In genomic region chr16:89140981-89141883, GRCh38 we compare ENCODE assay signal across 28 cellular contexts. TPM values are rescaled to one million over a fixed set of nuclear protein-coding genes. Genes with fewer than 3 reads are reported as not detected.
"Had no signal": no experiment of that assay in that cellular context is flagged by ENCODE, and none has a peak within 500 bp of the region (broad histone marks: within the 10 kb centered on the region; RNA-seq: fewer than 3 reads in every experiment).

No MANE protein-coding gene starts in this region.

- H3K9me3 Mint-ChIP-seq: activated CD4-positive, alpha-beta memory T cell treated with anti-CD3 and anti-CD28 coated beads, Interleukin-2, amount 10 ng/mL, durations not matched to agents 7 days and 5 days; activated naive CD8-positive, alpha-beta T cell treated with anti-CD3 and anti-CD28 coated beads, Interleukin-2, amount 50 U/mL, for 24 hours; immature natural killer cell; naive B cell; stimulated activated naive CD8-positive, alpha-beta T cell treated with anti-CD3 and anti-CD28 coated beads, Interleukin-15, Interleukin-2, amounts not matched to agents 100 ng/mL and 50 ng/mL, for 24 hours had no signal

- H3K4me3 ChIP-seq: body of pancreas, thyroid gland had no signal

- H3K4me1 Mint-ChIP-seq: activated CD4-positive, alpha-beta memory T cell treated with anti-CD3 and anti-CD28 coated beads, Interleukin-2, amount 10 ng/mL, durations not matched to agents 7 days and 5 days; activated naive CD8-positive, alpha-beta T cell treated with anti-CD3 and anti-CD28 coated beads, Interleukin-2, amount 50 U/mL, for 24 hours had no signal

- DNase-seq: activated CD4-positive, alpha-beta memory T cell treated with anti-CD3 and anti-CD28 coated beads, Interleukin-2, amount 10 ng/mL, durations not matched to agents 7 days and 5 days; activated CD4-positive, alpha-beta T cell treated with anti-CD3 and anti-CD28 coated beads for 48 hours; activated CD4-positive, CD25-positive, alpha-beta regulatory T cell; activated gamma-delta T cell; activated naive CD4-positive, alpha-beta T cell treated with anti-CD3 and anti-CD28 coated beads, Interleukin-2, amount 50 U/mL, for 16 hours; activated naive CD8-positive, alpha-beta T cell treated with anti-CD3 and anti-CD28 coated beads, Interleukin-2, amount 50 U/mL, for 24 hours; body of pancreas; caudate nucleus; dermis blood vessel endothelial cell; effector CD8-positive, alpha-beta T cell; erythroblast; foreskin keratinocyte; immature natural killer cell; kidney glomerular epithelial cell; mesenchymal stem cell; naive B cell; occipital lobe; stimulated activated CD4-positive, alpha-beta T cell treated with anti-CD3 and anti-CD28 coated beads, Interleukin-1b, Interleukin-23, amount 100 ng/mL, for 48 hours; substantia nigra; T-helper 9 cell; thyroid gland had no signal

- H3K4me1 ChIP-seq: body of pancreas, foreskin keratinocyte, thyroid gland had no signal

- H3K9me3 ChIP-seq: body of pancreas, thyroid gland had no signal

- H3K27ac ChIP-seq: body of pancreas, foreskin keratinocyte, thyroid gland had no signal

- H3K27me3 Mint-ChIP-seq: activated CD4-positive, alpha-beta memory T cell treated with anti-CD3 and anti-CD28 coated beads, Interleukin-2, amount 10 ng/mL, durations not matched to agents 7 days and 5 days; activated naive CD8-positive, alpha-beta T cell treated with anti-CD3 and anti-CD28 coated beads, Interleukin-2, amount 50 U/mL, for 24 hours; naive B cell; stimulated activated naive CD8-positive, alpha-beta T cell treated with anti-CD3 and anti-CD28 coated beads, Interleukin-15, Interleukin-2, amounts not matched to agents 100 ng/mL and 50 ng/mL, for 24 hours had no signal

- ATAC-seq: activated naive CD8-positive, alpha-beta T cell treated with anti-CD3 and anti-CD28 coated beads, Interleukin-2, amount 50 U/mL, for 24 hours; body of pancreas; foreskin keratinocyte had no signal

- H3K27ac Mint-ChIP-seq: activated CD4-positive, alpha-beta memory T cell treated with anti-CD3 and anti-CD28 coated beads, Interleukin-2, amount 10 ng/mL, durations not matched to agents 7 days and 5 days; activated naive CD8-positive, alpha-beta T cell treated with anti-CD3 and anti-CD28 coated beads, Interleukin-2, amount 50 U/mL, for 24 hours; stimulated activated naive CD8-positive, alpha-beta T cell treated with anti-CD3 and anti-CD28 coated beads, Interleukin-15, Interleukin-2, amounts not matched to agents 100 ng/mL and 50 ng/mL, for 24 hours had no signal

- H3K27me3 ChIP-seq: body of pancreas, foreskin keratinocyte, thyroid gland had no signal

- H3K4me3 Mint-ChIP-seq: activated CD4-positive, alpha-beta memory T cell treated with anti-CD3 and anti-CD28 coated beads, Interleukin-2, amount 10 ng/mL, durations not matched to agents 7 days and 5 days; activated naive CD8-positive, alpha-beta T cell treated with anti-CD3 and anti-CD28 coated beads, Interleukin-2, amount 50 U/mL, for 24 hours; immature natural killer cell; naive B cell; stimulated activated naive CD8-positive, alpha-beta T cell treated with anti-CD3 and anti-CD28 coated beads, Interleukin-15, Interleukin-2, amounts not matched to agents 100 ng/mL and 50 ng/mL, for 24 hours had no signal

RNA-seq across cellular contexts. Expression of gene CDH15, which starts 30.3 kb away (rescaled TPM):
- total RNA-seq: activated CD4-positive, alpha-beta memory T cell treated with anti-CD3 and anti-CD28 coated beads, Interleukin-2, amount 10 ng/mL, durations not matched to agents 7 days and 5 days; dermis blood vessel endothelial cell; foreskin keratinocyte; liver; T-helper 1 cell treated with Interleukin-12 subunit alpha and Interleukin-12 subunit beta and Interleukin-4 antibody, amounts not matched to agents 30 ng/mL and 1 ng/mL, for 36 hours; thyroid gland had no signal
- polyA plus RNA-seq: immature natural killer cell, neural cell had no signal

RNA-seq across cellular contexts. Expression of gene SLC22A31, which starts 59.1 kb away (rescaled TPM):
- total RNA-seq: dermis blood vessel endothelial cell, foreskin keratinocyte, glomerular endothelial cell, occipital lobe, skeletal muscle tissue, urinary bladder had no signal
- polyA plus RNA-seq: immature natural killer cell, neural cell had no signal
